18 cellular contexts compared by ENCODE assay signal in genomic region chr2:85804026-85804425, GRCh38. TPM values are rescaled to one million over a fixed set of nuclear protein-coding genes. Genes with fewer than 3 reads are reported as not detected.
"Had no signal": no experiment of that assay in that cellular context is flagged by ENCODE, and none has a peak within 500 bp of the region (broad histone marks: within the 10 kb centered on the region; RNA-seq: fewer than 3 reads in every experiment).

No MANE protein-coding gene starts in this region.

- H3K4me3 ChIP-seq: breast epithelium, colonic mucosa, gastroesophageal sphincter, lower lobe of right lung, smooth muscle cell, upper lobe of right lung had no signal

- H3K9me3 Mint-ChIP-seq: activated naive CD4-positive, alpha-beta T cell treated with anti-CD3 and anti-CD28 coated beads for 36 hours; activated naive CD8-positive, alpha-beta T cell treated with anti-CD3 and anti-CD28 coated beads, Interleukin-2, amount 10 ng/mL, durations not matched to agents 7 days and 5 days had no signal

- H3K9me3 ChIP-seq: colonic mucosa, upper lobe of right lung had no signal

- H3K4me3 Mint-ChIP-seq: activated naive CD4-positive, alpha-beta T cell treated with anti-CD3 and anti-CD28 coated beads for 36 hours; activated T-cell treated with anti-CD3 and anti-CD28 coated beads, Interleukin-2, amount 50 U/mL, for 72 hours; naive B cell had no signal

- H3K36me3 Mint-ChIP-seq: activated naive CD8-positive, alpha-beta T cell treated with anti-CD3 and anti-CD28 coated beads, Interleukin-2, amount 10 ng/mL, durations not matched to agents 7 days and 5 days had no signal

- H3K36me3 ChIP-seq: breast epithelium, colonic mucosa, gastroesophageal sphincter, lower lobe of right lung, upper lobe of right lung had no signal

- ATAC-seq: gastroesophageal sphincter had no signal

- H3K27me3 ChIP-seq: breast epithelium, colonic mucosa, gastroesophageal sphincter, upper lobe of right lung had no signal

- H3K4me2 ChIP-seq: smooth muscle cell had no signal

- H3K27ac Mint-ChIP-seq: activated naive CD4-positive, alpha-beta T cell treated with anti-CD3 and anti-CD28 coated beads for 36 hours; activated naive CD8-positive, alpha-beta T cell treated with anti-CD3 and anti-CD28 coated beads, Interleukin-2, amount 10 ng/mL, durations not matched to agents 7 days and 5 days; activated T-cell treated with anti-CD3 and anti-CD28 coated beads, Interleukin-2, amount 50 U/mL, for 72 hours; naive B cell had no signal

- H3K27ac ChIP-seq: breast epithelium, colonic mucosa, epithelial cell of prostate, gastroesophageal sphincter, lower lobe of right lung, upper lobe of right lung, VCaP had no signal

- H3K4me1 ChIP-seq: breast epithelium, colonic mucosa, gastroesophageal sphincter had no signal

- DNase-seq: activated CD4-positive, alpha-beta T cell treated with anti-CD3 and anti-CD28 coated beads, Interleukin-2, amount 50 U/mL, for 1 hour; activated CD4-positive, CD25-positive, alpha-beta regulatory T cell treated with anti-CD3 and anti-CD28 coated beads, Interleukin-2, amount 50 U/mL, for 72 hours; activated effector memory CD4-positive, alpha-beta T cell treated with Interleukin-2 at 50 U/mL for 16 hours; activated naive CD8-positive, alpha-beta T cell treated with anti-CD3 and anti-CD28 coated beads, Interleukin-2, amount 10 ng/mL, durations not matched to agents 7 days and 5 days; amniotic stem cell; colonic mucosa; lower lobe of right lung; naive B cell; nucleus accumbens; stimulated activated CD4-positive, alpha-beta T cell treated with anti-CD3 and anti-CD28 coated beads, Interleukin-2, amount 100 ng/mL, for 48 hours; upper lobe of right lung had no signal

RNA-seq across cellular contexts. Expression of gene ATOH8, which starts 50.2 kb away (rescaled TPM):
- total RNA-seq: activated naive CD4-positive, alpha-beta T cell treated with anti-CD3 and anti-CD28 coated beads for 36 hours; activated naive CD8-positive, alpha-beta T cell treated with anti-CD3 and anti-CD28 coated beads, Interleukin-2, amount 10 ng/mL, durations not matched to agents 7 days and 5 days; activated T-cell treated with anti-CD3 and anti-CD28 coated beads, Interleukin-2, amount 50 U/mL, for 72 hours had no signal
